8 cellular contexts compared by ENCODE assay signal in the genomic region with DNA sequence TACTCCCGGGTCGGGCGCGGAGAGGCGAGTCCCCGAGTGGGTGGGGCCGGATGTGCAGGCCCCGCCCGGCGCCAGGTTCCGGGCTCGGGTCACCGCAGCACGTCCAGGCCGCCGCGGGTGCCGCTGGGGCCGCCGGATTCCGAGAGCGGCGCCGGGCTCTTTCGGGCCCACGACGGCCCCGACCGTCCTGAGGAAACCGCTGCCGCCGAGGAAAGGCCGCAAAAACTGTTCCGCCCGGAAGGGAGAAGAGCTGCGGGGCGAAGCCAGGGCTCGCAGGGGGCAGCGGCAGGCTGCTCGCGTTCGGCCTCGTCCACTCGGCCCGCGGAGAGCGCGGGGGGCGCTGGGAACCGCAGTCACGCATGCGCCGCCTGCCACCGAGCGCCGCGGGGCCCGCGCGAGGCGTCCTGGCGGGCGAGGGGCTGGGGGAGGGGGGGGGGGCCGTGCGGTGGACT. TPM values are rescaled to one million over a fixed set of nuclear protein-coding genes. Genes with fewer than 3 reads are reported as not detected.
DNase-seq lines count a peak whose midpoint lies in the region; ATAC-seq and TF ChIP-seq lines count a peak whose summit lies in the region.

A gene (minus strand): TSS at position 342 of the 452 bp plus-strand sequence. CDS start 718 bp downstream, outside the sequence.

- no CpG with 5 or more reads among the region's 65 CpGs for WGBS in H9 (ENCODE audit: extremely low coverage, insufficient read length, low lambda C conversion rate)
- 0 to 1% (median 1%) methylated on average over 8 to 65 of the region's 65 CpGs for WGBS in adrenal gland, 4 donors

- H4K8ac ChIP-seq in H9 (replicated peaks; ENCODE audit: insufficient read length, low read depth, low read length), result no peak within 1 kb of the TSS

- no peak for TF ChIP-seq CTCF in H9 (conservative IDR thresholded peaks at IDR 0.05)
- TF ChIP-seq CTCF in adrenal gland (IDR thresholded peaks at IDR 0.05), result no peak
- no peak for TF ChIP-seq CTCF in progenitor cell of endocrine pancreas (IDR thresholded peaks at IDR 0.05; ENCODE audit: unreplicated experiment)
- no peak for TF ChIP-seq CTCF in upper lobe of right lung (IDR thresholded peaks at IDR 0.05)

- H3K36me3 Mint-ChIP-seq in H9 (ENCODE audit: insufficient read depth in 1 of 3, low read depth in 3 of 3) (peaks cover 10 to 33% (median 30%) of the 10 kb centered on the region in 3 experiments), progenitor cell of endocrine pancreas (ENCODE audit: insufficient read depth) (peaks cover 7% of the 10 kb centered on the region)

- H2AK5ac ChIP-seq in H9 (ENCODE audit: insufficient read length, low read length), result no peak within 1 kb of the TSS

- H2BK15ac ChIP-seq in H9 (ENCODE audit: low read depth, low read length), result no peak within 1 kb of the TSS

- peak within 1 kb of the TSS; percentile 94 for H2BK120ac ChIP-seq in H9 (ENCODE audit: low read depth, low read length, poor library complexity, severe bottlenecking)

- H3K4ac ChIP-seq in H9 (ENCODE audit: low read depth, low read length), result no peak within 1 kb of the TSS; the same call in 1 of the 2 replicates

- H2BK20ac ChIP-seq in H9 (ENCODE audit: low read depth, low read length, poor library complexity, severe bottlenecking), result no peak within 1 kb of the TSS

- DNase-seq in H9 (peak; percentile 89), MG63 (peak; percentile 97), T follicular helper cell (ENCODE audit: low read depth) (peak; percentile 67), adrenal gland (peak; percentile 92 to 96 (median 92)), left cardiac atrium (peak; percentile 94), progenitor cell of endocrine pancreas (ENCODE audit: low spot score, unreplicated experiment) (peak; percentile 79), upper lobe of right lung (peak; percentile 96)

- H3K36me3 ChIP-seq in MG63 (peaks cover 22% of the 10 kb centered on the region), adrenal gland (replicated peaks in 1 of 2) (peaks cover 0 to 26% of the 10 kb centered on the region in 2 donors), upper lobe of right lung (peaks cover 19% of the 10 kb centered on the region)

- no peak within 1 kb of the TSS for H2BK5ac ChIP-seq in H9 (ENCODE audit: insufficient read length, low read length)

- no peak within 1 kb of the TSS for H2AFZ ChIP-seq in H9 (ENCODE audit: low read length)

- H3K27me3 Mint-ChIP-seq in H9 (ENCODE audit: low read depth), result no peaks in the 10 kb centered on the region
- no peaks in the 10 kb centered on the region for H3K27me3 Mint-ChIP-seq in progenitor cell of endocrine pancreas

- H3K56ac ChIP-seq in H9 (ENCODE audit: insufficient read length, low read depth, low read length), result no peak within 1 kb of the TSS

- no peak within 1 kb of the TSS for H4K5ac ChIP-seq in H9 (ENCODE audit: insufficient read length, low read depth, low read length)

- no peak within 1 kb of the TSS for H2BK12ac ChIP-seq in H9 (ENCODE audit: insufficient read length, low read depth, low read length)

- peak within 1 kb of the TSS; percentile 96 for H3K4me2 ChIP-seq in H9 (ENCODE audit: insufficient read depth, insufficient read length, low read length)

- H3K9me3 Mint-ChIP-seq in H9 (no peaks in the 10 kb centered on the region), progenitor cell of endocrine pancreas (ENCODE audit: low read depth) (no peaks in the 10 kb centered on the region)

- H3K4me1 ChIP-seq in H9 (ENCODE audit: insufficient read depth, low read length) (no peaks in the 10 kb centered on the region), adrenal gland (replicated peaks in 1 of 2) (peaks cover 22 to 41% of the 10 kb centered on the region in 2 donors), upper lobe of right lung (peaks cover 25% of the 10 kb centered on the region)

- peaks cover 12% of the 10 kb centered on the region for H3K23me2 ChIP-seq in H9 (ENCODE audit: insufficient read length, low read depth, low read length, poor library complexity, severe bottlenecking)

- H3K79me1 ChIP-seq in H9 (ENCODE audit: insufficient read depth, low read depth, low read length, poor library complexity, severe bottlenecking), result peaks cover 11% of the 10 kb centered on the region

- H3K27me3 ChIP-seq in H9 (ENCODE audit: insufficient read depth, low read length), result no peaks in the 10 kb centered on the region
- no peaks in the 10 kb centered on the region for H3K27me3 ChIP-seq in MG63
- H3K27me3 ChIP-seq in adrenal gland, result no peaks in the 10 kb centered on the region
- H3K27me3 ChIP-seq in upper lobe of right lung, result no peaks in the 10 kb centered on the region

- intact Hi-C loops in adrenal gland (cut with DNase I) (no loop called here), left cardiac atrium (cut with DNase I) (no loop called here), upper lobe of right lung (cut with DNase I) (no loop called here)

- H3K18ac ChIP-seq in H9 (ENCODE audit: insufficient read length, low read depth, low read length), result peak within 1 kb of the TSS; percentile 94

- H3K4me1 Mint-ChIP-seq in H9 (peaks cover 27 to 28% of the 10 kb centered on the region in 2 experiments), progenitor cell of endocrine pancreas (ENCODE audit: low read depth) (peaks cover 25% of the 10 kb centered on the region)

- peak within 1 kb of the TSS; percentile 86 to 89 for H3K4me3 Mint-ChIP-seq in H9
- H3K4me3 Mint-ChIP-seq in progenitor cell of endocrine pancreas (ENCODE audit: low read depth), result peak within 1 kb of the TSS; percentile 77

- peak; percentile 90 to 95 for TF ChIP-seq POLR2A in adrenal gland (IDR thresholded peaks at IDR 0.05)

- no peak within 1 kb of the TSS for H3K23ac ChIP-seq in H9 (ENCODE audit: insufficient read length, low read depth, low read length)

- H4K20me1 ChIP-seq in H9 (ENCODE audit: control insufficient read depth, insufficient read depth, insufficient read length), result no peaks in the 10 kb centered on the region

- peak; percentile 98 to 99 for ATAC-seq in left cardiac atrium
- ATAC-seq in upper lobe of right lung, result peak; percentile 97

- peak within 1 kb of the TSS; percentile 77 for H3K27ac ChIP-seq in H9 (ENCODE audit: insufficient read length, low read depth, low read length)
- peak within 1 kb of the TSS; percentile 91 to 99 (median 98) for H3K27ac ChIP-seq in adrenal gland
- H3K27ac ChIP-seq in upper lobe of right lung, result peak within 1 kb of the TSS; percentile 99

- H3K4me3 ChIP-seq in GM08714 (ENCODE audit: low read length), result peak within 1 kb of the TSS; percentile 89
- peak within 1 kb of the TSS; percentile 99 for H3K4me3 ChIP-seq in MG63
- H3K4me3 ChIP-seq in adrenal gland, result peak within 1 kb of the TSS; percentile 27 to 78 (median 42)
- peak within 1 kb of the TSS; percentile 79 for H3K4me3 ChIP-seq in upper lobe of right lung

- H3K14ac ChIP-seq in H9 (ENCODE audit: insufficient read depth, low read length), result peak within 1 kb of the TSS; percentile 95

- no peak within 1 kb of the TSS for H3T11ph ChIP-seq in H9 (ENCODE audit: low read length)

- peak within 1 kb of the TSS; percentile 89 for H3K9ac ChIP-seq in H9 (ENCODE audit: extremely low read depth, insufficient read length, low read length)

- peaks cover 13% of the 10 kb centered on the region; the same call in 1 of the 2 replicates for H3K79me2 ChIP-seq in H9 (ENCODE audit: insufficient read depth, low read length)

- H3K27ac Mint-ChIP-seq in H9, result peak within 1 kb of the TSS; percentile 95 to 100 (median 99)
- peak within 1 kb of the TSS; percentile 100 for H3K27ac Mint-ChIP-seq in progenitor cell of endocrine pancreas

- no peaks in the 10 kb centered on the region for H3K9me3 ChIP-seq in H9 (ENCODE audit: control insufficient read depth, low read depth, low read length)
- no peaks in the 10 kb centered on the region for H3K9me3 ChIP-seq in MG63
- H3K9me3 ChIP-seq in adrenal gland (replicated peaks in 1 of 3), result no peaks in the 10 kb centered on the region
- no peaks in the 10 kb centered on the region for H3K9me3 ChIP-seq in upper lobe of right lung

- H4K91ac ChIP-seq in H9 (ENCODE audit: insufficient read length, low read depth, low read length), result no peak within 1 kb of the TSS

RNA-seq across cellular contexts. Expression of the gene that starts here (rescaled TPM):
- total RNA-seq in H9 (2021) (16.5 TPM in 2 replicates), adrenal gland (1 to 10 TPM; 3.6 to 8.4 (median 5.2) TPM), left cardiac atrium (1 to 10 TPM; 4.4 to 5.8 TPM), progenitor cell of endocrine pancreas (17.3 and 17.9 TPM in 2 replicates), upper lobe of right lung (4.9 TPM)
- 2.2 and 2.6 TPM in 2 replicates for total RNA-seq in MG63 (2014; rRNA removed; shearing (Covaris generic); ENCODE audit: low replicate concordance)
- 1 to 10 TPM; 1.2 to 3.9 (median 2.0) TPM for polyA plus RNA-seq in adrenal gland

Comparison
In these comparisons a context has a peak if more than half of its experiments do, and no peak if none do; other contexts are left out.
1. Peak in every context shown above with its lines: DNase-seq, ATAC-seq, H3K4me3 ChIP-seq and H3K27ac ChIP-seq.
2. H3K4me3 ChIP-seq: peak in every context shown above with its lines; median percentile 99 in MG63; 89 in GM08714; 79 in upper lobe of right lung; 42 in adrenal gland.